Comparison of ENCODE assay signal across 8 cellular contexts in genomic region chr13:26186995-26187394, GRCh38. TPM values are rescaled to one million over a fixed set of nuclear protein-coding genes. Genes with fewer than 3 reads are reported as not detected.
DNase-seq lines count a peak whose midpoint lies in the region; ATAC-seq and TF ChIP-seq lines count a peak whose summit lies in the region.

No MANE protein-coding gene starts in this region.

- H3K27ac Mint-ChIP-seq in CD14-positive monocyte (peak overlapping the region; percentile 88 to 96 (median 95)), nephron progenitor cell (no peak overlapping the region)

- intact Hi-C loops in CD14-positive monocyte (cut with micrococcal nuclease): loop anchor here (5.0 to 10.0 kb wide), 4 partner anchors 35 to 508 kb away; partner anchors contain the start of genes CDK8 (in 2 of the 2) and RNF6 (in 1 of the 2)

- DNase-seq in CD14-positive monocyte (ENCODE audit: low spot score) (no peak), NOMO-1 treated with DMSO at 0.1 percent for 48 hours (lab: John Stamatoyannopoulos, UW; ENCODE audit: unreplicated experiment) (peak; percentile 4), dermis blood vessel endothelial cell (peak; percentile 9), nephron progenitor cell (no peak), NCI-H1092 (lab: John Stamatoyannopoulos, UW) (no peak)
- DNase-seq in activated CD4-positive, CD25-positive, alpha-beta regulatory T cell (lab: John Stamatoyannopoulos, UW): no peak

- H3K4me3 Mint-ChIP-seq in CD14-positive monocyte: peak overlapping the region; percentile 91 to 96
- peak overlapping the region; percentile 85 for H3K4me3 Mint-ChIP-seq in nephron progenitor cell

- peaks cover 0 to 5% (median 0%) of the 10 kb centered on the region in 3 donors for H3K27me3 Mint-ChIP-seq in CD14-positive monocyte (ENCODE audit: low read depth in 3 of 3)
- peaks cover 12% of the 10 kb centered on the region for H3K27me3 Mint-ChIP-seq in nephron progenitor cell (ENCODE audit: low read depth, poor library complexity)

- TF ChIP-seq CTCF in CD14-positive monocyte (IDR thresholded peaks at IDR 0.05) (no peak), nephron progenitor cell (IDR thresholded peaks at IDR 0.05) (no peak)

- H3K4me1 Mint-ChIP-seq in CD14-positive monocyte (peaks cover 28% of the 10 kb centered on the region), nephron progenitor cell (peaks cover 6% of the 10 kb centered on the region)

- H3K36me3 Mint-ChIP-seq in CD14-positive monocyte: peaks cover 0 to 5% of the 10 kb centered on the region in 2 donors
- H3K36me3 Mint-ChIP-seq in nephron progenitor cell (ENCODE audit: low read depth): no peaks in the 10 kb centered on the region

- no peak for ATAC-seq in HG02798 (IDR thresholded peaks at IDR 0.05; ENCODE audit: poor library complexity, unreplicated experiment)
- ATAC-seq in HG03442 (IDR thresholded peaks at IDR 0.05; ENCODE audit: unreplicated experiment): no peak

- peaks cover 0 to 2% (median 0%) of the 10 kb centered on the region in 7 donors for H3K9me3 Mint-ChIP-seq in CD14-positive monocyte
- no peaks in the 10 kb centered on the region for H3K9me3 Mint-ChIP-seq in nephron progenitor cell

RNA-seq across cellular contexts. Expression of gene RNF6, which starts 35.1 kb away (rescaled TPM):
- 10 to 100 TPM; 15.0 to 20.3 TPM for polyA plus RNA-seq in CD14-positive monocyte
- 54.3 and 80.6 TPM in 2 replicates for total RNA-seq in dermis blood vessel endothelial cell

Comparison
In these comparisons a context has a peak if more than half of its experiments do, and no peak if none do; other contexts are left out.
1. DNase-seq: peak in NOMO-1 treated with DMSO at 0.1 percent for 48 hours (single experiment) and dermis blood vessel endothelial cell (single experiment); none in CD14-positive monocyte (single experiment), nephron progenitor cell (single experiment), activated CD4-positive, CD25-positive, alpha-beta regulatory T cell (0 of 4) and NCI-H1092 (single experiment).